ENCODE assay signal across 13 cellular contexts in the genomic region with DNA sequence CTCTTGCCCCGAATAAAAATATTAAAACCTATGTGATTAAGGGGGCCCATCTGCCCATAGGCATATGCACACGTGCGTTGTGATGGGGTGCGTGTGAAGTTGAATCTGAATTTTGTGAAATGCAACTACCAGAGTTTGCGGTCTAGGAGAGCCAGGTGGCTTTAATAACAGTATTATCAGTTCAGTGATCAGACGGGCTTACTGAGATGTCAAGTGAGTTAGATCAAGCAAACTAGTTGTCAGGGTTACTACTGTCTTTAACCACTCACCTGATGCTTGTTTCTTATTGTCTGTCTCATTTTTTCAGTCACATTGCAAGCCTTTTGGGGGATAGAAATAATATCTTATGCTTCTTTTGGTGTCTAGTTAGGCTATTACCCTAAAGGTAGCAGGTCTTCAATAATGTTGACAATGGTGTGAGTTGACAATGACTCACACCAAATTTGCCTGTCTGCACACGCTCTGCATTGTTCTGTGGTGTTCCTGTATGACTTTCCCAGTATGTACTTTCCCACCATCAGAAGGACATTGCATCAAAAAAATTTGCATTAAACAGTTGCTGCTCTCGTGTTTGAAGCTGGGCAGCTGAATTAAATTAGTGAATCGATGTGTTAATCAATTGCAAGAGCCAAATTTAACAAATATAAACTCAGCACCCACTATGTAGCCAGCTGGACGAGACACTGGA.
DNase-seq lines count a peak whose midpoint lies in the region; ATAC-seq and TF ChIP-seq lines count a peak whose summit lies in the region.
"Had no signal": no experiment of that assay in that cellular context is flagged by ENCODE, and none has a peak within 500 bp of the region (broad histone marks: within the 10 kb centered on the region; RNA-seq: fewer than 3 reads in every experiment).

No MANE protein-coding gene starts in this region.

- TF ChIP-seq CTCF in GM23338 (conservative IDR thresholded peaks at IDR 0.05; ENCODE audit: low read depth in 2 of 2) (no peak), glutamatergic neuron (IDR thresholded peaks at IDR 0.05; ENCODE audit: partially characterized antibody, unreplicated experiment) (no peak), tibial nerve (IDR thresholded peaks at IDR 0.05) (no peak), sigmoid colon (IDR thresholded peaks at IDR 0.05) (no peak)

- WGBS in mesendoderm (ENCODE audit: extremely low coverage, insufficient coverage, low lambda C conversion rate) = no CpG with 5 or more reads among the region's 10 CpGs
- 88 to 92% methylated on average over 10 of the region's 10 CpGs for WGBS in tibial nerve, 2 donors
- WGBS in sigmoid colon, 2 donors = 82 to 89% methylated on average over 10 of the region's 10 CpGs

- H3K27me3 Mint-ChIP-seq in GM23338 (ENCODE audit: insufficient read depth, low read depth, poor library complexity) = peaks cover 5% of the 10 kb centered on the region
- H3K27me3 Mint-ChIP-seq in glutamatergic neuron (ENCODE audit: unreplicated experiment) = peaks cover 6% of the 10 kb centered on the region

- ATAC-seq in GM23338 (no peak), HG03342 (IDR thresholded peaks at IDR 0.05; ENCODE audit: unreplicated experiment) (no peak)

- H3K79me2 ChIP-seq in GM23338 (replicated peaks; ENCODE audit: insufficient read depth) = no peaks in the 10 kb centered on the region
- no peaks in the 10 kb centered on the region for H3K79me2 ChIP-seq in mesendoderm (ENCODE audit: control insufficient read depth, insufficient read depth, low read length)

- H3K27ac Mint-ChIP-seq in GM23338 = no peak overlapping the region
- peak overlapping the region; percentile 75 for H3K27ac Mint-ChIP-seq in glutamatergic neuron (ENCODE audit: unreplicated experiment)
- H3K27ac Mint-ChIP-seq: activated naive CD4-positive, alpha-beta T cell treated with anti-CD3 and anti-CD28 coated beads for 36 hours had no signal

- no peaks in the 10 kb centered on the region for H3K27me3 ChIP-seq in BLaER1
- H3K27me3 ChIP-seq in GM23338 (ENCODE audit: insufficient read depth) = no peaks in the 10 kb centered on the region
- no peaks in the 10 kb centered on the region for H3K27me3 ChIP-seq in mesendoderm (ENCODE audit: insufficient read depth, low read length, poor library complexity)
- no peaks in the 10 kb centered on the region for H3K27me3 ChIP-seq in tibial nerve
- H3K27me3 ChIP-seq in sigmoid colon = no peaks in the 10 kb centered on the region
- H3K27me3 ChIP-seq: transverse colon had no signal

- no peaks in the 10 kb centered on the region for H3K79me1 ChIP-seq in mesendoderm (ENCODE audit: low read length)

- H4K20me1 ChIP-seq in BLaER1 (no peaks in the 10 kb centered on the region), GM23338 (replicated peaks; ENCODE audit: insufficient read depth) (no peaks in the 10 kb centered on the region)

- no peak overlapping the region for H3K56ac ChIP-seq in mesendoderm (ENCODE audit: low read length)

- no peak overlapping the region for H3K23ac ChIP-seq in mesendoderm (ENCODE audit: low read length)

- H3K4me3 Mint-ChIP-seq in GM23338 = no peak overlapping the region
- no peak overlapping the region for H3K4me3 Mint-ChIP-seq in glutamatergic neuron (ENCODE audit: unreplicated experiment)
- H3K4me3 Mint-ChIP-seq: activated naive CD4-positive, alpha-beta T cell treated with anti-CD3 and anti-CD28 coated beads for 36 hours had no signal

- H4K8ac ChIP-seq in mesendoderm (ENCODE audit: low read depth, low read length) = no peak overlapping the region

- H3K9ac ChIP-seq in BLaER1 = no peak overlapping the region; the same call in 1 of the 2 replicates
- H3K9ac ChIP-seq in mesendoderm (ENCODE audit: low read length) = no peak overlapping the region

- H3K4me1 Mint-ChIP-seq in GM23338 (peaks cover 13% of the 10 kb centered on the region; the same call in 2 of the 3 replicates), glutamatergic neuron (ENCODE audit: low read depth, unreplicated experiment) (peaks cover 36% of the 10 kb centered on the region)

- 0 out of 2 replicates have a peak overlapping the region, but pooled peaks have one; percentile 63 for H2AFZ ChIP-seq in GM23338

- TF ChIP-seq EP300 in tibial nerve (IDR thresholded peaks at IDR 0.05) (no peak), sigmoid colon (IDR thresholded peaks at IDR 0.05) (no peak)

- no peaks in the 10 kb centered on the region for H3F3A ChIP-seq in GM23338 (replicated peaks; ENCODE audit: low read depth)

- no peaks in the 10 kb centered on the region for H3K36me3 Mint-ChIP-seq in GM23338 (ENCODE audit: low read depth)
- no peaks in the 10 kb centered on the region for H3K36me3 Mint-ChIP-seq in glutamatergic neuron (ENCODE audit: unreplicated experiment)

- H3K9me3 Mint-ChIP-seq in GM23338 (no peaks in the 10 kb centered on the region), glutamatergic neuron (ENCODE audit: unreplicated experiment) (peaks cover 10% of the 10 kb centered on the region)
- H3K9me3 Mint-ChIP-seq: activated naive CD4-positive, alpha-beta T cell treated with anti-CD3 and anti-CD28 coated beads for 36 hours had no signal

- no peak overlapping the region for H3K18ac ChIP-seq in mesendoderm (ENCODE audit: low read length)

- intact Hi-C loops in sigmoid colon (cut with DNase I) = no loop called here

- no peaks in the 10 kb centered on the region for H3K9me2 ChIP-seq in GM23338 (ENCODE audit: insufficient read depth)

- H3K4me3 ChIP-seq in BLaER1 (no peak overlapping the region), GM23338 (no peak overlapping the region), mesendoderm (ENCODE audit: low read length) (no peak overlapping the region), tibial nerve (no peak overlapping the region), sigmoid colon (no peak overlapping the region)
- H3K4me3 ChIP-seq: transverse colon had no signal

- H3K9me3 ChIP-seq in BLaER1 (no peaks in the 10 kb centered on the region), tibial nerve (no peaks in the 10 kb centered on the region), sigmoid colon (no peaks in the 10 kb centered on the region)
- H3K9me3 ChIP-seq: transverse colon had no signal

- H2BK120ac ChIP-seq in mesendoderm (ENCODE audit: low read depth, low read length) = no peak overlapping the region

- H2BK15ac ChIP-seq in mesendoderm (replicated peaks; ENCODE audit: low read depth) = no peak overlapping the region

- H3K4me1 ChIP-seq in BLaER1 (peaks cover 95% of the 10 kb centered on the region), GM23338 (ENCODE audit: insufficient read depth) (peaks cover 7% of the 10 kb centered on the region), mesendoderm (ENCODE audit: control insufficient read depth, low read depth, low read length) (no peaks in the 10 kb centered on the region), tibial nerve (peaks cover 0 to 69% (median 17%) of the 10 kb centered on the region in 4 donors), sigmoid colon (no peaks in the 10 kb centered on the region)

- H2BK5ac ChIP-seq in mesendoderm (ENCODE audit: low read length) = no peak overlapping the region

- H3K36me3 ChIP-seq in BLaER1 = no peaks in the 10 kb centered on the region
- no peaks in the 10 kb centered on the region for H3K36me3 ChIP-seq in GM23338 (ENCODE audit: insufficient read depth)
- H3K36me3 ChIP-seq in mesendoderm (ENCODE audit: control insufficient read depth, insufficient read depth, low read length) = no peaks in the 10 kb centered on the region
- no peaks in the 10 kb centered on the region for H3K36me3 ChIP-seq in tibial nerve
- peaks cover 0 to 4% (median 0%) of the 10 kb centered on the region in 4 donors for H3K36me3 ChIP-seq in sigmoid colon
- H3K36me3 ChIP-seq: transverse colon had no signal

- H2AK5ac ChIP-seq in mesendoderm (ENCODE audit: low read length) = no peak overlapping the region

- no peak overlapping the region for H3K4ac ChIP-seq in mesendoderm (ENCODE audit: low read depth, low read length)

- no peak for DNase-seq in GM23338 (ENCODE audit: low spot score)
- DNase-seq in RPMI7951 (ENCODE audit: low read depth) = peak; percentile 70
- no peak for DNase-seq in glutamatergic neuron
- no peak for DNase-seq in mesendoderm
- no peak for DNase-seq in tibial nerve (ENCODE audit: low spot score in 2 of 2)
- no peak for DNase-seq in sigmoid colon
- DNase-seq: activated CD4-positive, alpha-beta T cell treated with anti-CD3 and anti-CD28 coated beads for 4 hours; activated naive CD4-positive, alpha-beta T cell treated with anti-CD3 and anti-CD28 coated beads for 36 hours; cortex of kidney; hippocampal formation; transverse colon had no signal

- H3K27ac ChIP-seq in BLaER1 (peak overlapping the region; percentile 69; the same call in 1 of the 2 replicates), GM23338 (ENCODE audit: low read depth) (no peak overlapping the region), mesendoderm (ENCODE audit: low read depth, low read length) (no peak overlapping the region), tibial nerve (no peak overlapping the region), sigmoid colon (peak overlapping the region in 1 of 4 donors; percentile 25)

- peak overlapping the region; percentile 87 for H3K4me2 ChIP-seq in BLaER1
- H3K4me2 ChIP-seq in GM23338 = no peak overlapping the region
- H3K4me2 ChIP-seq in mesendoderm (ENCODE audit: low read length) = no peak overlapping the region

- TF ChIP-seq POLR2A in tibial nerve (IDR thresholded peaks at IDR 0.05) = no peak
- no peak for TF ChIP-seq POLR2A in sigmoid colon (IDR thresholded peaks at IDR 0.05)

- H4K5ac ChIP-seq in mesendoderm (ENCODE audit: low read length) = no peak overlapping the region

TF ChIP-seq in GM23338, 12 proteins besides CTCF, POLR2A, EP300 and RAD21 (continues in another document):
- TF ChIP-seq POLR2AphosphoS5 (IDR thresholded peaks at IDR 0.05; ENCODE audit: low read depth) (no peak), EZH2 (IDR thresholded peaks at IDR 0.05; ENCODE audit: low read depth, unreplicated experiment) (no peak), JUNB (IDR thresholded peaks at IDR 0.05; ENCODE audit: unreplicated experiment) (no peak), STAT1 (IDR thresholded peaks at IDR 0.05; ENCODE audit: unreplicated experiment) (no peak), NANOG (IDR thresholded peaks at IDR 0.05; ENCODE audit: borderline replicate concordance) (no peak)
